17 cellular contexts compared by ENCODE assay signal in the genomic region with DNA sequence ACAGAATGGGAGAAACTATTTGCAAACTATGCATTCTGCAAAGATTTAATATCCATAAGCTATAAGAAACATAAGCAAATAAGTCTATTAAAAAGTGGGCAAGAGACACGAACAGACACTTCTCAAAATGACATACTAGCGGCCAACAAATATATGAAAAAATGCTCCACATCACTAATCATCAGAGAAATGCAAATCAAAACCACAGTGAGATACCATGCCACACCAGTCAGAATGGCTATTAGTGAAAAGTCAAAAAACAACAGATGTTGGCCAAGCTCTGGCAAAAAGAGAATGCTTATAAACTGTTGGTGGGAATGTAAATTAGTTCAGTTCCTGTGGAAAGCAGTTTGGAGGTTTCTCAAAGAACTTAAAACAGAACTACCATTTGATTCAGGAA.
DNase-seq lines count a peak whose midpoint lies in the region; ATAC-seq and TF ChIP-seq lines count a peak whose summit lies in the region.
"Had no signal": no experiment of that assay in that cellular context is flagged by ENCODE, and none has a peak within 500 bp of the region (broad histone marks: within the 10 kb centered on the region; RNA-seq: fewer than 3 reads in every experiment).

No MANE protein-coding gene starts in this region.

- no peaks in the 10 kb centered on the region for H3K36me3 Mint-ChIP-seq in T-helper 2 cell treated with Interferon-gamma antibody and Interleukin-4, amounts not matched to agents 5 μg/mL and 100 μg/mL, for 36 hours (ENCODE audit: low read depth)

- no peaks in the 10 kb centered on the region for H3K9me3 Mint-ChIP-seq in T-helper 2 cell treated with Interferon-gamma antibody and Interleukin-4, amounts not matched to agents 5 μg/mL and 100 μg/mL, for 36 hours
- H3K9me3 Mint-ChIP-seq: activated CD4-positive, alpha-beta T cell treated with anti-CD3 and anti-CD28 coated beads, Interleukin-2, amount 10 ng/mL, durations not matched to agents 7 days and 5 days had no signal

- H3K4me1 Mint-ChIP-seq in T-helper 2 cell treated with Interferon-gamma antibody and Interleukin-4, amounts not matched to agents 5 μg/mL and 100 μg/mL, for 36 hours (ENCODE audit: low read depth) = no peaks in the 10 kb centered on the region
- H3K4me1 Mint-ChIP-seq: activated CD4-positive, alpha-beta T cell treated with anti-CD3 and anti-CD28 coated beads, Interleukin-2, amount 10 ng/mL, durations not matched to agents 7 days and 5 days; T-helper 17 cell had no signal

- no peak overlapping the region for H3K27ac Mint-ChIP-seq in T-helper 2 cell treated with Interferon-gamma antibody and Interleukin-4, amounts not matched to agents 5 μg/mL and 100 μg/mL, for 36 hours
- H3K27ac Mint-ChIP-seq: activated CD4-positive, alpha-beta T cell treated with anti-CD3 and anti-CD28 coated beads, Interleukin-2, amount 10 ng/mL, durations not matched to agents 7 days and 5 days; activated T-cell treated with anti-CD3 and anti-CD28 coated beads, Interleukin-2, amount 50 U/mL, for 72 hours; T-helper 17 cell had no signal

- DNase-seq in BJ (ENCODE audit: low read depth) (peak; percentile 4), NCI-H526 (lab: John Stamatoyannopoulos, UW) (peak; percentile 22 to 60), 8988T (no peak), cardiac septum (ENCODE audit: low spot score) (no peak), NCI-H2029 treated with DMSO at 0.1 percent for 48 hours (lab: John Stamatoyannopoulos, UW) (no peak)
- no peak for DNase-seq in T-helper 2 cell treated with Interferon-gamma antibody and Interleukin-4, amounts not matched to agents 5 μg/mL and 100 μg/mL, for 36 hours (ENCODE audit: low spot score)
- DNase-seq: activated CD4-positive, alpha-beta T cell treated with anti-CD3 and anti-CD28 coated beads, Interleukin-2, amount 10 ng/mL, durations not matched to agents 7 days and 5 days; activated T-cell treated with anti-CD3 and anti-CD28 coated beads, Interleukin-2, amount 50 U/mL, for 72 hours; head of caudate nucleus; NCI-H146; NCI-H510A; RPMI8226; T-helper 17 cell had no signal

- intact Hi-C loops in cardiac septum (cut with DNase I) = no loop called here

- no peak overlapping the region for H3K4me3 Mint-ChIP-seq in T-helper 2 cell treated with Interferon-gamma antibody and Interleukin-4, amounts not matched to agents 5 μg/mL and 100 μg/mL, for 36 hours
- H3K4me3 Mint-ChIP-seq: activated CD4-positive, alpha-beta T cell treated with anti-CD3 and anti-CD28 coated beads, Interleukin-2, amount 10 ng/mL, durations not matched to agents 7 days and 5 days; activated T-cell treated with anti-CD3 and anti-CD28 coated beads, Interleukin-2, amount 50 U/mL, for 72 hours; T-helper 17 cell had no signal

- CTCF ChIA-PET in BJ (lab: Yijun Ruan, JAX) = interaction anchor here (0.6 to 1.1 kb wide), 5 partner anchors 10 to 587 kb away, joined by 3 to 4 read pairs (median 3); no protein-coding TSS in a partner anchor

- ATAC-seq in GM19328 (IDR thresholded peaks at IDR 0.05; ENCODE audit: unreplicated experiment) (peak; percentile 52), HG03060 (IDR thresholded peaks at IDR 0.05; ENCODE audit: low read depth, unreplicated experiment) (peak; percentile 56)
- ATAC-seq: activated T-cell treated with anti-CD3 and anti-CD28 coated beads, Interleukin-2, amount 50 U/mL, for 72 hours; K562; T-helper 17 cell had no signal

- H3K4me3 ChIP-seq in BJ (ENCODE audit: low read depth, low read length) = no peak overlapping the region
- H3K4me3 ChIP-seq: HAP-1, K562 had no signal

- POLR2A ChIA-PET in BJ (lab: Charles Lee) = no interaction called here

- TF ChIP-seq CTCF in BJ (IDR thresholded peaks at IDR 0.05; ENCODE audit: insufficient read depth, low read depth, low read length) = no peak

- H3K27me3 Mint-ChIP-seq in T-helper 2 cell treated with Interferon-gamma antibody and Interleukin-4, amounts not matched to agents 5 μg/mL and 100 μg/mL, for 36 hours (ENCODE audit: low read depth) = no peaks in the 10 kb centered on the region

- H3K27me3 ChIP-seq in BJ (ENCODE audit: control insufficient read depth, insufficient read depth, low read length) = no peaks in the 10 kb centered on the region

- no peaks in the 10 kb centered on the region for H3K36me3 ChIP-seq in BJ (ENCODE audit: control insufficient read depth, insufficient read depth, low read length)
- H3K36me3 ChIP-seq: HAP-1 had no signal

Comparison
In these comparisons a context has a peak if more than half of its experiments do, and no peak if none do; other contexts are left out.
1. DNase-seq: peak in BJ (single experiment) and NCI-H526 (2 of 2); none in T-helper 2 cell treated with Interferon-gamma antibody and Interleukin-4, amounts not matched to agents 5 μg/mL and 100 μg/mL, for 36 hours (single experiment), 8988T (single experiment), cardiac septum (single experiment) and NCI-H2029 treated with DMSO at 0.1 percent for 48 hours (single experiment).